ENCODE assay signal across 1 cellular context in the genomic region with DNA sequence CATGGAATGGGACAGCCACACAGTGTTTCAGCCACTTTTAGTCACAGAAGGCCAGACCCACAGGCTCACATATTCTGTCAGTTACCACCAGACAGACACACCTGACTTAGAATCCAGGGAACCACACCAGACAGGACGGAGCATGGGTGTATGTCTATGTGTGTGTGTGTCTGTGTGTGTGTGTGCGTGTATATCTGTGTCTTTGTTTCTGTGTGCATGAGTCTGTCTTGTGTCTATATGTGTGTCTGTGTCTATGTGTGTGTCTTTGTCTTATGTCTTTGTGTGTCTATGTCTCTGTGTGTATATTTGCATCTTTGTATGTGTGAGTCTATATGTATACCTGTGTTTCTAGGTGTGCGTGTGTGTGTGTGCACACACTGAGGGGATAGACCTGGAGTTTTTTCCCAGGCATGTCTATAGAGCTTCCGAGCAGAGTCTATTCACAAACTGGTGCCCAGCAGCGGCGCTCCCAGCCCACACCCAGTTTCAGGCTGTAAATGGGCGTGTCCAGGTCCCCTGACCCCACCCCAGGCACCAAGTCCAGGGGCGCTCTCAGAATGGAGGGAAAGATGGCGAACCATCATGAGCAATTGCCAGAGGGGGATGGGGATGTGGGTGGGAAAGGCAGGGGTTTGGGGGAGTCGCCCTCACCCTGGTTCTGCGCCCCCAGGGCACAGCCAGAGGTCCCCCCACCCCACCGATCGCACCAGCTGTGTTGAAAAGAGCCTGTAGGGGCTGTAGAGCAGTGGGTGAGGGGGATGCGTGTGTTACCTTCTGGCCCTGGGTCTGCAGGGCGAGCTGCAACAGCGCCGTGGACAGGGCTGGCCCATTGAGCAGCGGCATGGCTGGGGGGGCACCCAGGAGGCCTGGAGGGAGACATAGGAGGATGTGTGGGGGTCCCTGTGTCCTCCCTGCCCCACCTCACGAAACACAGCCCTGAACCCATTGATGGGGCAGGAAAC.
TF ChIP-seq lines count a peak whose summit lies in the region.

No MANE protein-coding gene starts in this region.

TF ChIP-seq in endothelial cell of umbilical vein, 7 proteins besides CTCF, POLR2A, EP300 and RAD21:
- no peak for TF ChIP-seq JUN (IDR thresholded peaks at IDR 0.05; ENCODE audit: borderline replicate concordance, insufficient read depth, insufficient read length, low read depth)
- no peak for TF ChIP-seq EZH2 (IDR thresholded peaks at IDR 0.05; ENCODE audit: borderline replicate concordance, low read depth, low read length, severe bottlenecking)
- TF ChIP-seq POLR2AphosphoS5 (IDR thresholded peaks at IDR 0.05; ENCODE audit: insufficient read depth, low read depth, low read length): peak; percentile 6
- TF ChIP-seq GATA2 (IDR thresholded peaks at IDR 0.05; ENCODE audit: insufficient read depth, insufficient read length, low read depth, low read length): no peak
- TF ChIP-seq MAX (IDR thresholded peaks at IDR 0.05; ENCODE audit: insufficient read depth, insufficient read length): no peak
